9 cellular contexts compared by ENCODE assay signal in genomic region chr10:100174699-100175677, GRCh38. TPM values are rescaled to one million over a fixed set of nuclear protein-coding genes. Genes with fewer than 3 reads are reported as not detected.
DNase-seq lines count a peak whose midpoint lies in the region; ATAC-seq and TF ChIP-seq lines count a peak whose summit lies in the region.
"Had no signal": no experiment of that assay in that cellular context is flagged by ENCODE, and none has a peak within 500 bp of the region (broad histone marks: within the 10 kb centered on the region; RNA-seq: fewer than 3 reads in every experiment).

No MANE protein-coding gene starts in this region.

- peaks cover 42% of the 10 kb centered on the region for H3K4me1 Mint-ChIP-seq in activated T-helper 1 cell treated with anti-CD3 and anti-CD28 coated beads, Interleukin-12 subunit alpha, Interleukin-12 subunit beta, Interleukin-2, Interleukin-4 antibody, amounts not matched to agents 30 ng/mL and 10 ng/mL and 1 ng/mL, durations not matched to agents 14 hours and 24 hours and 36 hours (ENCODE audit: low read depth)

- TF ChIP-seq CTCF in left lung (IDR thresholded peaks at IDR 0.05) (no peak), upper lobe of right lung (IDR thresholded peaks at IDR 0.05) (no peak)

- H3K4me1 ChIP-seq in left lung (peaks cover 0 to 6% of the 10 kb centered on the region in 2 donors), upper lobe of right lung (no peaks in the 10 kb centered on the region)

- peak overlapping the region in 1 of 2 donors; percentile 2 for H3K27ac ChIP-seq in left lung
- H3K27ac ChIP-seq in substantia nigra (ENCODE audit: low read depth, low read length, poor library complexity, severe bottlenecking): no peak overlapping the region
- H3K27ac ChIP-seq in upper lobe of right lung: no peak overlapping the region

- H3K27ac Mint-ChIP-seq in activated T-helper 1 cell treated with anti-CD3 and anti-CD28 coated beads, Interleukin-12 subunit alpha, Interleukin-12 subunit beta, Interleukin-2, Interleukin-4 antibody, amounts not matched to agents 30 ng/mL and 10 ng/mL and 1 ng/mL, durations not matched to agents 14 hours and 24 hours and 36 hours: peak overlapping the region; percentile 41

- H3K4me3 ChIP-seq in left lung (no peak overlapping the region), upper lobe of right lung (no peak overlapping the region)

- intact Hi-C loops in activated T-helper 1 cell treated with anti-CD3 and anti-CD28 coated beads, Interleukin-12 subunit alpha, Interleukin-12 subunit beta, Interleukin-2, Interleukin-4 antibody, amounts not matched to agents 30 ng/mL and 10 ng/mL and 1 ng/mL, durations not matched to agents 14 hours and 24 hours and 36 hours (cut with micrococcal nuclease): loop anchor here (1.0 kb wide), 2 partner anchors 10 to 27 kb away; no protein-coding TSS in a partner anchor
- intact Hi-C loops in left lung (cut with DNase I) (no loop called here), upper lobe of right lung (cut with DNase I) (no loop called here)

- no peaks in the 10 kb centered on the region for H3K9me3 ChIP-seq in left lung
- no peaks in the 10 kb centered on the region for H3K9me3 ChIP-seq in upper lobe of right lung

- H3K36me3 Mint-ChIP-seq in activated T-helper 1 cell treated with anti-CD3 and anti-CD28 coated beads, Interleukin-12 subunit alpha, Interleukin-12 subunit beta, Interleukin-2, Interleukin-4 antibody, amounts not matched to agents 30 ng/mL and 10 ng/mL and 1 ng/mL, durations not matched to agents 14 hours and 24 hours and 36 hours (ENCODE audit: low read depth): peaks cover 58% of the 10 kb centered on the region

- H3K4me3 Mint-ChIP-seq in activated T-helper 1 cell treated with anti-CD3 and anti-CD28 coated beads, Interleukin-12 subunit alpha, Interleukin-12 subunit beta, Interleukin-2, Interleukin-4 antibody, amounts not matched to agents 30 ng/mL and 10 ng/mL and 1 ng/mL, durations not matched to agents 14 hours and 24 hours and 36 hours: peak overlapping the region; percentile 20

- H3K27me3 ChIP-seq in left lung (no peaks in the 10 kb centered on the region), upper lobe of right lung (no peaks in the 10 kb centered on the region)

- no peak for DNase-seq in activated T-helper 1 cell treated with anti-CD3 and anti-CD28 coated beads, Interleukin-12 subunit alpha, Interleukin-12 subunit beta, Interleukin-2, Interleukin-4 antibody, amounts not matched to agents 30 ng/mL and 10 ng/mL and 1 ng/mL, durations not matched to agents 14 hours and 24 hours and 36 hours (ENCODE audit: low spot score)
- DNase-seq in NCI-H1417 (lab: John Stamatoyannopoulos, UW) (no peak), left lung (no peak), substantia nigra (lab: John Stamatoyannopoulos, UW) (no peak), upper lobe of right lung (no peak)
- DNase-seq: Calu3 had no signal

- H3K9me3 Mint-ChIP-seq in activated T-helper 1 cell treated with anti-CD3 and anti-CD28 coated beads, Interleukin-12 subunit alpha, Interleukin-12 subunit beta, Interleukin-2, Interleukin-4 antibody, amounts not matched to agents 30 ng/mL and 10 ng/mL and 1 ng/mL, durations not matched to agents 14 hours and 24 hours and 36 hours: peaks cover 9% of the 10 kb centered on the region

- H3K36me3 ChIP-seq in left lung: peaks cover 0 to 76% of the 10 kb centered on the region in 2 donors
- H3K36me3 ChIP-seq in upper lobe of right lung: peaks cover 81% of the 10 kb centered on the region

- ATAC-seq in GM18498 (IDR thresholded peaks at IDR 0.05; ENCODE audit: unreplicated experiment) (peak; percentile 89), GM19324 (IDR thresholded peaks at IDR 0.05; ENCODE audit: low FRiP score, unreplicated experiment) (peak; percentile 63), HG02885 (IDR thresholded peaks at IDR 0.05; ENCODE audit: poor library complexity, unreplicated experiment) (peak; percentile 83), left lung (no peak), upper lobe of right lung (no peak)

- no peaks in the 10 kb centered on the region for H3K27me3 Mint-ChIP-seq in activated T-helper 1 cell treated with anti-CD3 and anti-CD28 coated beads, Interleukin-12 subunit alpha, Interleukin-12 subunit beta, Interleukin-2, Interleukin-4 antibody, amounts not matched to agents 30 ng/mL and 10 ng/mL and 1 ng/mL, durations not matched to agents 14 hours and 24 hours and 36 hours (ENCODE audit: insufficient read depth)

RNA-seq across cellular contexts. Expression of gene ERLIN1, which starts 10.8 kb away (rescaled TPM):
- total RNA-seq in activated T-helper 1 cell treated with anti-CD3 and anti-CD28 coated beads, Interleukin-12 subunit alpha, Interleukin-12 subunit beta, Interleukin-2, Interleukin-4 antibody, amounts not matched to agents 30 ng/mL and 10 ng/mL and 1 ng/mL, durations not matched to agents 14 hours and 24 hours and 36 hours: 16.6 and 19.4 TPM in 2 replicates
- total RNA-seq in left lung (10 to 100 TPM; 23.8 to 34.5 TPM), upper lobe of right lung (24.3 TPM)

RNA-seq across cellular contexts. Expression of gene CHUK, which starts 54.4 kb away (rescaled TPM):
- total RNA-seq in activated T-helper 1 cell treated with anti-CD3 and anti-CD28 coated beads, Interleukin-12 subunit alpha, Interleukin-12 subunit beta, Interleukin-2, Interleukin-4 antibody, amounts not matched to agents 30 ng/mL and 10 ng/mL and 1 ng/mL, durations not matched to agents 14 hours and 24 hours and 36 hours: 38.3 and 43.6 TPM in 2 replicates
- total RNA-seq in left lung: 10 to 100 TPM; 19.6 to 26.9 TPM
- total RNA-seq in upper lobe of right lung: 21.1 TPM

Comparison
In these comparisons a context has a peak if more than half of its experiments do, and no peak if none do; other contexts are left out.
1. ATAC-seq: peak in GM18498 (single experiment), GM19324 (single experiment) and HG02885 (single experiment); none in left lung (single experiment) and upper lobe of right lung (single experiment).